In genomic region chr14:89400529-89400928, GRCh38 we compare ENCODE assay signal across 18 cellular contexts. TPM values are rescaled to one million over a fixed set of nuclear protein-coding genes. Genes with fewer than 3 reads are reported as not detected.
DNase-seq lines count a peak whose midpoint lies in the region; ATAC-seq and TF ChIP-seq lines count a peak whose summit lies in the region.
"Had no signal": no experiment of that assay in that cellular context is flagged by ENCODE, and none has a peak within 500 bp of the region (broad histone marks: within the 10 kb centered on the region; RNA-seq: fewer than 3 reads in every experiment).

No MANE protein-coding gene starts in this region.

- H3K36me3 ChIP-seq in CD4-positive, alpha-beta memory T cell (ENCODE audit: insufficient read depth, low read length) = no peaks in the 10 kb centered on the region
- H3K36me3 ChIP-seq in OCI-LY7 (ENCODE audit: insufficient read depth, low read length) (peaks cover 27% of the 10 kb centered on the region), endodermal cell (ENCODE audit: control insufficient read depth, insufficient read depth, low read length) (no peaks in the 10 kb centered on the region), trophoblast cell (ENCODE audit: control insufficient read depth in 1 of 2, insufficient read depth in 2 of 2, low read length in 2 of 2) (peaks cover 2 to 9% of the 10 kb centered on the region in 2 experiments)
- H3K36me3 ChIP-seq: upper lobe of right lung had no signal

- no peak overlapping the region for H3K18ac ChIP-seq in trophoblast cell (ENCODE audit: low read length)

- no peak overlapping the region for H3K23ac ChIP-seq in trophoblast cell (ENCODE audit: low read length)

- H3K27ac ChIP-seq in CD4-positive, alpha-beta memory T cell (ENCODE audit: low read depth, low read length) = no peak overlapping the region
- H3K27ac ChIP-seq in OCI-LY7 (ENCODE audit: low read depth, low read length, poor library complexity, severe bottlenecking) (no peak overlapping the region), endodermal cell (ENCODE audit: low read depth, low read length) (peak overlapping the region; percentile 78), trophoblast cell (ENCODE audit: low read depth, low read length) (no peak overlapping the region), substantia nigra (ENCODE audit: low read depth, low read length, poor library complexity, severe bottlenecking) (no peak overlapping the region)
- H3K27ac ChIP-seq: upper lobe of right lung had no signal

- peak overlapping the region in 1 of 8 donors; percentile 12 for H3K4me3 Mint-ChIP-seq in CD4-positive, alpha-beta memory T cell
- no peak overlapping the region for H3K4me3 Mint-ChIP-seq in endodermal cell
- H3K4me3 Mint-ChIP-seq: activated naive CD4-positive, alpha-beta T cell treated with anti-CD3 and anti-CD28 coated beads, Interleukin-2, amount 10 ng/mL, durations not matched to agents 7 days and 5 days; stimulated activated naive CD8-positive, alpha-beta T cell treated with anti-CD3 and anti-CD28 coated beads, Interleukin-15, amount 100 ng/mL, for 72 hours had no signal

- H3K14ac ChIP-seq in trophoblast cell (ENCODE audit: low read length) = no peak overlapping the region

- H3K9me3 Mint-ChIP-seq in CD4-positive, alpha-beta memory T cell = peaks cover 0 to 2% (median 0%) of the 10 kb centered on the region in 8 donors
- H3K9me3 Mint-ChIP-seq in endodermal cell = no peaks in the 10 kb centered on the region
- H3K9me3 Mint-ChIP-seq: activated naive CD4-positive, alpha-beta T cell treated with anti-CD3 and anti-CD28 coated beads, Interleukin-2, amount 10 ng/mL, durations not matched to agents 7 days and 5 days; stimulated activated naive CD8-positive, alpha-beta T cell treated with anti-CD3 and anti-CD28 coated beads, Interleukin-15, amount 100 ng/mL, for 72 hours had no signal

- no peak overlapping the region for H4K91ac ChIP-seq in trophoblast cell (ENCODE audit: low read depth, low read length)

- no peak overlapping the region for H2BK120ac ChIP-seq in trophoblast cell (ENCODE audit: insufficient read depth, low read length, poor library complexity)

- no peaks in the 10 kb centered on the region for H3K4me1 ChIP-seq in CD4-positive, alpha-beta memory T cell (ENCODE audit: insufficient read depth, low read length)
- H3K4me1 ChIP-seq in OCI-LY7 (ENCODE audit: insufficient read depth, low read length, poor library complexity, severe bottlenecking) = peaks cover 61% of the 10 kb centered on the region
- H3K4me1 ChIP-seq in endodermal cell (ENCODE audit: control insufficient read depth, insufficient read depth, low read length) = no peaks in the 10 kb centered on the region
- H3K4me1 ChIP-seq in trophoblast cell (ENCODE audit: control insufficient read depth in 1 of 2, insufficient read depth in 2 of 2, low read length in 2 of 2) = peaks cover 0 to 2% of the 10 kb centered on the region in 2 experiments

- H3K9me2 ChIP-seq in OCI-LY7 (ENCODE audit: insufficient read depth, low read length) = no peaks in the 10 kb centered on the region

- no peaks in the 10 kb centered on the region for H3K9me3 ChIP-seq in CD4-positive, alpha-beta memory T cell (ENCODE audit: control insufficient read depth in 1 of 2, low read length in 2 of 2)
- H3K9me3 ChIP-seq in OCI-LY7 (ENCODE audit: low read length) (no peaks in the 10 kb centered on the region), endodermal cell (ENCODE audit: control insufficient read depth, low read length) (no peaks in the 10 kb centered on the region), trophoblast cell (ENCODE audit: insufficient read depth, low read depth, low read length) (no peaks in the 10 kb centered on the region)
- H3K9me3 ChIP-seq: upper lobe of right lung had no signal

- H3K27me3 ChIP-seq in CD4-positive, alpha-beta memory T cell (ENCODE audit: insufficient read depth, low read length) = no peaks in the 10 kb centered on the region
- H3K27me3 ChIP-seq in endodermal cell (ENCODE audit: control insufficient read depth, insufficient read depth, low read length, poor library complexity, severe bottlenecking) (no peaks in the 10 kb centered on the region), trophoblast cell (ENCODE audit: insufficient read depth, low read length) (no peaks in the 10 kb centered on the region)
- H3K27me3 ChIP-seq: upper lobe of right lung had no signal

- 0 out of 2 replicates have a peak, but pooled peaks cover 5% of the 10 kb centered on the region for H4K20me1 ChIP-seq in OCI-LY7 (ENCODE audit: insufficient read depth, low read length)

- H3K4me1 Mint-ChIP-seq in CD4-positive, alpha-beta memory T cell = peaks cover 49 to 88% (median 68%) of the 10 kb centered on the region in 4 donors
- H3K4me1 Mint-ChIP-seq in endodermal cell = peaks cover 17% of the 10 kb centered on the region

- no peak overlapping the region for H2BK5ac ChIP-seq in trophoblast cell (ENCODE audit: low read depth, low read length, poor library complexity)

- CTCF ChIA-PET in CD4-positive, alpha-beta memory T cell (lab: Charles Lee; ENCODE audit: partially characterized antibody) = no interaction called here
- CTCF ChIA-PET in OCI-LY7 (lab: Charles Lee; ENCODE audit: unreplicated experiment) = no interaction called here

- peak overlapping the region; percentile 9 for H3K4ac ChIP-seq in trophoblast cell (ENCODE audit: low read depth, low read length)

- TF ChIP-seq CTCF in OCI-LY7 (conservative IDR thresholded peaks at IDR 0.05; ENCODE audit: low read length) (no peak), endodermal cell (conservative IDR thresholded peaks at IDR 0.05) (no peak)

- WGBS in endodermal cell (ENCODE audit: insufficient coverage in 1 of 2, insufficient read length in 1 of 2), 2 experiments = 94 to 100% methylated on average over 2 of the region's 2 CpGs
- no CpG with 5 or more reads among the region's 2 CpGs for WGBS in trophoblast cell (ENCODE audit: extremely low coverage, insufficient coverage, insufficient read length)

- DNase-seq in CD4-positive, alpha-beta memory T cell = no peak
- DNase-seq in OCI-LY7 (ENCODE audit: low spot score) (no peak), endodermal cell (no peak), trophoblast cell (no peak), substantia nigra (lab: John Stamatoyannopoulos, UW) (no peak)
- no peak for DNase-seq in activated CD4-positive, alpha-beta T cell treated with anti-CD3 and anti-CD28 coated beads, Interleukin-2, amount 50 U/mL, for 1 hour
- DNase-seq: activated CD4-positive, alpha-beta T cell treated with anti-CD3 and anti-CD28 coated beads, Interleukin-2, amount 50 U/mL, for 4 hours; activated naive CD4-positive, alpha-beta T cell treated with anti-CD3 and anti-CD28 coated beads, Interleukin-2, amount 10 ng/mL, durations not matched to agents 7 days and 5 days; activated T-cell treated with anti-CD3 and anti-CD28 coated beads for 4 hours; left cardiac atrium; NCI-H1436 treated with DMSO at 0.1 percent for 48 hours; NCI-H2171; NCI-H526 treated with DMSO at 0.1 percent for 48 hours; SHP77; stimulated activated CD4-positive, alpha-beta T cell treated with anti-CD3 and anti-CD28 coated beads, Interleukin-4, amount 100 ng/mL, for 1 hour; stimulated activated naive CD8-positive, alpha-beta T cell treated with anti-CD3 and anti-CD28 coated beads, Interleukin-15, amount 100 ng/mL, for 72 hours; upper lobe of right lung had no signal

- ATAC-seq in GM19328 (IDR thresholded peaks at IDR 0.05; ENCODE audit: unreplicated experiment) = no peak
- ATAC-seq: stimulated activated naive CD8-positive, alpha-beta T cell treated with anti-CD3 and anti-CD28 coated beads, Interleukin-15, amount 100 ng/mL, for 72 hours; upper lobe of right lung had no signal

- H2AFZ ChIP-seq in OCI-LY7 (ENCODE audit: low read length) (no peak overlapping the region), trophoblast cell (ENCODE audit: insufficient read depth, low read length, poor library complexity) (no peak overlapping the region)

- H3K36me3 Mint-ChIP-seq in CD4-positive, alpha-beta memory T cell = peaks cover 16 to 36% of the 10 kb centered on the region in 2 donors
- H3K36me3 Mint-ChIP-seq in endodermal cell (ENCODE audit: low read depth) = peaks cover 35% of the 10 kb centered on the region

- H4K12ac ChIP-seq in trophoblast cell (ENCODE audit: low read depth, low read length) = no peak overlapping the region

- no peak overlapping the region for H3K4me3 ChIP-seq in CD4-positive, alpha-beta memory T cell (ENCODE audit: low read length in 2 of 2)
- H3K4me3 ChIP-seq in OCI-LY7 (ENCODE audit: low read depth, low read length, poor library complexity, severe bottlenecking) (no peak overlapping the region), endodermal cell (ENCODE audit: low read length) (no peak overlapping the region), trophoblast cell (ENCODE audit: low read depth, low read length) (no peak overlapping the region)
- H3K4me3 ChIP-seq: upper lobe of right lung had no signal

- no peak overlapping the region for H2BK12ac ChIP-seq in trophoblast cell (ENCODE audit: low read length)

- H3K27ac Mint-ChIP-seq in CD4-positive, alpha-beta memory T cell = peak overlapping the region in 6 of 7 donors; percentile 30 to 76 (median 52)
- no peak overlapping the region for H3K27ac Mint-ChIP-seq in endodermal cell
- H3K27ac Mint-ChIP-seq: activated naive CD4-positive, alpha-beta T cell treated with anti-CD3 and anti-CD28 coated beads, Interleukin-2, amount 10 ng/mL, durations not matched to agents 7 days and 5 days had no signal

- POLR2A ChIA-PET in CD4-positive, alpha-beta memory T cell (lab: Charles Lee; ENCODE audit: partially characterized antibody) = interaction anchor here (0.9 kb wide), 1 partner anchor 10 kb away, joined by 3 read pairs; no protein-coding TSS in a partner anchor
- POLR2A ChIA-PET in OCI-LY7 (lab: Charles Lee) = interaction anchor here (1.4 kb wide), 1 partner anchor 93 kb away, joined by 4 read pairs; no protein-coding TSS in a partner anchor

- H3K27me3 Mint-ChIP-seq in CD4-positive, alpha-beta memory T cell = no peaks in the 10 kb centered on the region
- no peaks in the 10 kb centered on the region for H3K27me3 Mint-ChIP-seq in endodermal cell (ENCODE audit: insufficient read depth)
- H3K27me3 Mint-ChIP-seq: activated naive CD4-positive, alpha-beta T cell treated with anti-CD3 and anti-CD28 coated beads, Interleukin-2, amount 10 ng/mL, durations not matched to agents 7 days and 5 days; stimulated activated naive CD8-positive, alpha-beta T cell treated with anti-CD3 and anti-CD28 coated beads, Interleukin-15, amount 100 ng/mL, for 72 hours had no signal

- H3K79me2 ChIP-seq in OCI-LY7 (ENCODE audit: insufficient read depth, low read depth, low read length) = peaks cover 80% of the 10 kb centered on the region
- H3K79me2 ChIP-seq in trophoblast cell (ENCODE audit: control insufficient read depth, insufficient read depth, low read length, poor library complexity) = peaks cover 6% of the 10 kb centered on the region

- no peak overlapping the region for H2AK5ac ChIP-seq in trophoblast cell (ENCODE audit: low read length)

- H3K79me1 ChIP-seq in trophoblast cell (ENCODE audit: low read length) = no peaks in the 10 kb centered on the region

- intact Hi-C loops in CD4-positive, alpha-beta memory T cell (cut with micrococcal nuclease) = no loop called here
- intact Hi-C loops in OCI-LY7 (cut with micrococcal nuclease; ENCODE audit: unreplicated experiment) = no loop called here

- H4K8ac ChIP-seq in trophoblast cell (ENCODE audit: low read depth, low read length) = no peak overlapping the region

- no peak overlapping the region for H3K9ac ChIP-seq in endodermal cell (ENCODE audit: extremely low read depth, low read length, poor library complexity, severe bottlenecking)
- no peak overlapping the region for H3K9ac ChIP-seq in trophoblast cell (ENCODE audit: low read length)

- H3K4me2 ChIP-seq in OCI-LY7 (ENCODE audit: low read length) = peak overlapping the region; percentile 65; the same call in 1 of the 2 replicates
- H3K4me2 ChIP-seq in trophoblast cell (ENCODE audit: low read length) = no peak overlapping the region

- BruUV-seq in OCI-LY7 (replicated peaks; lab: Mats Ljungman, UMichigan) = no TSS peak

RNA-seq across cellular contexts. Expression of gene FOXN3, which starts 16.5 kb away (rescaled TPM):
- total RNA-seq in CD4-positive, alpha-beta memory T cell = 100 to 1,000 TPM; 109 to 111 TPM
- 100 to 1,000 TPM in 1 of 2 donors, 10 to 100 TPM in 1; 92.6 to 103 TPM for polyA plus RNA-seq in CD4-positive, alpha-beta memory T cell
- total RNA-seq in OCI-LY7 (2014; rRNA removed; shearing (Covaris generic)) = 54.8 and 77.7 TPM in 2 replicates
- total RNA-seq in OCI-LY7 (2022) = 102 and 108 TPM in 2 replicates
- total RNA-seq in endodermal cell = 10 to 100 TPM; 61.2 to 84.1 TPM
- 44.3 TPM for polyA plus RNA-seq in endodermal cell (2013, experiment 1 of 2)
- polyA plus RNA-seq in endodermal cell (2013, experiment 2 of 2) = 37.3 TPM
- 55.1 and 55.6 TPM in 2 replicates for polyA plus RNA-seq in trophoblast cell (2013)
